In genomic region chr14:72476657-72477499, GRCh38 we compare ENCODE assay signal across 1 cellular context.
TF ChIP-seq lines count a peak whose summit lies in the region.

No MANE protein-coding gene starts in this region.

TF ChIP-seq in H1, 55 proteins besides CTCF, POLR2A, EP300 and RAD21 (continued from another document):
- TF ChIP-seq, protein P1, sequence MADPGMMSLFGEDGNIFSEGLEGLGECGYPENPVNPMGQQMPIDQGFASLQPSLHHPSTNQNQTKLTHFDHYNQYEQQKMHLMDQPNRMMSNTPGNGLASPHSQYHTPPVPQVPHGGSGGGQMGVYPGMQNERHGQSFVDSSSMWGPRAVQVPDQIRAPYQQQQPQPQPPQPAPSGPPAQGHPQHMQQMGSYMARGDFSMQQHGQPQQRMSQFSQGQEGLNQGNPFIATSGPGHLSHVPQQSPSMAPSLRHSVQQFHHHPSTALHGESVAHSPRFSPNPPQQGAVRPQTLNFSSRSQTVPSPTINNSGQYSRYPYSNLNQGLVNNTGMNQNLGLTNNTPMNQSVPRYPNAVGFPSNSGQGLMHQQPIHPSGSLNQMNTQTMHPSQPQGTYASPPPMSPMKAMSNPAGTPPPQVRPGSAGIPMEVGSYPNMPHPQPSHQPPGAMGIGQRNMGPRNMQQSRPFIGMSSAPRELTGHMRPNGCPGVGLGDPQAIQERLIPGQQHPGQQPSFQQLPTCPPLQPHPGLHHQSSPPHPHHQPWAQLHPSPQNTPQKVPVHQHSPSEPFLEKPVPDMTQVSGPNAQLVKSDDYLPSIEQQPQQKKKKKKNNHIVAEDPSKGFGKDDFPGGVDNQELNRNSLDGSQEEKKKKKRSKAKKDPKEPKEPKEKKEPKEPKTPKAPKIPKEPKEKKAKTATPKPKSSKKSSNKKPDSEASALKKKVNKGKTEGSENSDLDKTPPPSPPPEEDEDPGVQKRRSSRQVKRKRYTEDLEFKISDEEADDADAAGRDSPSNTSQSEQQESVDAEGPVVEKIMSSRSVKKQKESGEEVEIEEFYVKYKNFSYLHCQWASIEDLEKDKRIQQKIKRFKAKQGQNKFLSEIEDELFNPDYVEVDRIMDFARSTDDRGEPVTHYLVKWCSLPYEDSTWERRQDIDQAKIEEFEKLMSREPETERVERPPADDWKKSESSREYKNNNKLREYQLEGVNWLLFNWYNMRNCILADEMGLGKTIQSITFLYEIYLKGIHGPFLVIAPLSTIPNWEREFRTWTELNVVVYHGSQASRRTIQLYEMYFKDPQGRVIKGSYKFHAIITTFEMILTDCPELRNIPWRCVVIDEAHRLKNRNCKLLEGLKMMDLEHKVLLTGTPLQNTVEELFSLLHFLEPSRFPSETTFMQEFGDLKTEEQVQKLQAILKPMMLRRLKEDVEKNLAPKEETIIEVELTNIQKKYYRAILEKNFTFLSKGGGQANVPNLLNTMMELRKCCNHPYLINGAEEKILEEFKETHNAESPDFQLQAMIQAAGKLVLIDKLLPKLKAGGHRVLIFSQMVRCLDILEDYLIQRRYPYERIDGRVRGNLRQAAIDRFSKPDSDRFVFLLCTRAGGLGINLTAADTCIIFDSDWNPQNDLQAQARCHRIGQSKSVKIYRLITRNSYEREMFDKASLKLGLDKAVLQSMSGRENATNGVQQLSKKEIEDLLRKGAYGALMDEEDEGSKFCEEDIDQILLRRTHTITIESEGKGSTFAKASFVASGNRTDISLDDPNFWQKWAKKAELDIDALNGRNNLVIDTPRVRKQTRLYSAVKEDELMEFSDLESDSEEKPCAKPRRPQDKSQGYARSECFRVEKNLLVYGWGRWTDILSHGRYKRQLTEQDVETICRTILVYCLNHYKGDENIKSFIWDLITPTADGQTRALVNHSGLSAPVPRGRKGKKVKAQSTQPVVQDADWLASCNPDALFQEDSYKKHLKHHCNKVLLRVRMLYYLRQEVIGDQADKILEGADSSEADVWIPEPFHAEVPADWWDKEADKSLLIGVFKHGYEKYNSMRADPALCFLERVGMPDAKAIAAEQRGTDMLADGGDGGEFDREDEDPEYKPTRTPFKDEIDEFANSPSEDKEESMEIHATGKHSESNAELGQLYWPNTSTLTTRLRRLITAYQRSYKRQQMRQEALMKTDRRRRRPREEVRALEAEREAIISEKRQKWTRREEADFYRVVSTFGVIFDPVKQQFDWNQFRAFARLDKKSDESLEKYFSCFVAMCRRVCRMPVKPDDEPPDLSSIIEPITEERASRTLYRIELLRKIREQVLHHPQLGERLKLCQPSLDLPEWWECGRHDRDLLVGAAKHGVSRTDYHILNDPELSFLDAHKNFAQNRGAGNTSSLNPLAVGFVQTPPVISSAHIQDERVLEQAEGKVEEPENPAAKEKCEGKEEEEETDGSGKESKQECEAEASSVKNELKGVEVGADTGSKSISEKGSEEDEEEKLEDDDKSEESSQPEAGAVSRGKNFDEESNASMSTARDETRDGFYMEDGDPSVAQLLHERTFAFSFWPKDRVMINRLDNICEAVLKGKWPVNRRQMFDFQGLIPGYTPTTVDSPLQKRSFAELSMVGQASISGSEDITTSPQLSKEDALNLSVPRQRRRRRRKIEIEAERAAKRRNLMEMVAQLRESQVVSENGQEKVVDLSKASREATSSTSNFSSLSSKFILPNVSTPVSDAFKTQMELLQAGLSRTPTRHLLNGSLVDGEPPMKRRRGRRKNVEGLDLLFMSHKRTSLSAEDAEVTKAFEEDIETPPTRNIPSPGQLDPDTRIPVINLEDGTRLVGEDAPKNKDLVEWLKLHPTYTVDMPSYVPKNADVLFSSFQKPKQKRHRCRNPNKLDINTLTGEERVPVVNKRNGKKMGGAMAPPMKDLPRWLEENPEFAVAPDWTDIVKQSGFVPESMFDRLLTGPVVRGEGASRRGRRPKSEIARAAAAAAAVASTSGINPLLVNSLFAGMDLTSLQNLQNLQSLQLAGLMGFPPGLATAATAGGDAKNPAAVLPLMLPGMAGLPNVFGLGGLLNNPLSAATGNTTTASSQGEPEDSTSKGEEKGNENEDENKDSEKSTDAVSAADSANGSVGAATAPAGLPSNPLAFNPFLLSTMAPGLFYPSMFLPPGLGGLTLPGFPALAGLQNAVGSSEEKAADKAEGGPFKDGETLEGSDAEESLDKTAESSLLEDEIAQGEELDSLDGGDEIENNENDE (IDR thresholded peaks at IDR 0.05; ENCODE audit: insufficient replicate concordance, low read length), result no peak
